20 cellular contexts compared by ENCODE assay signal in the genomic region with DNA sequence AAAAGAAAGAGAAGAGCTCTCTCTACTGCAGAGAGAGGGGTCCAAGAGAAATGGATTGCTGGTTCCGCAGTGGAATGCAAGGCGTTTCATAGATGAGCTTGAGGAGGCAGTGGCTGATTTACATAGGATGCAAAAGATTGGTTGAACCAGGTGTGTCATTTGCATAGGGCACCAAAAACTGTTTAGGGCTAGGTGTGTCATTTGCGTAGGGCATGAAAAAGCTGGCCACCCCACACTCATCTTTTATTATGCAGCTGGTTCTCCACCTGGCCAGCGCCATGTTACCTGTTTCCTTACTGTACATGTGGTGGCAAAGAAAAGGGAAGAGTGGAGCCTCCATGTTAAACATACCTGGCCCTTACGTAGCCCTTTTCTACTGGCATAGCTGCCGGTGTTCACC. TPM values are rescaled to one million over a fixed set of nuclear protein-coding genes. Genes with fewer than 3 reads are reported as not detected.
"Had no signal": no experiment of that assay in that cellular context is flagged by ENCODE, and none has a peak within 500 bp of the region (broad histone marks: within the 10 kb centered on the region; RNA-seq: fewer than 3 reads in every experiment).

No MANE protein-coding gene starts in this region.

- DNase-seq: activated CD4-positive, alpha-beta T cell treated with anti-CD3 and anti-CD28 coated beads, Interleukin-2, amount 50 U/mL, for 1 hour; activated CD4-positive, CD25-positive, alpha-beta regulatory T cell; activated naive CD4-positive, alpha-beta T cell treated with anti-CD3 and anti-CD28 coated beads, Interleukin-2, amount 10 ng/mL, durations not matched to agents 7 days and 5 days; activated T-cell treated with anti-CD3 and anti-CD28 coated beads for 4 hours; caudate nucleus; effector CD4-positive, alpha-beta T cell; left ventricle myocardium superior; mesenchymal stem cell; ovary; stimulated activated CD4-positive, alpha-beta T cell treated with anti-CD3 and anti-CD28 coated beads, Interleukin-4, amount 100 ng/mL, for 4 hours; T-helper 17 cell; tibial artery had no signal

- H3K4me3 Mint-ChIP-seq: activated naive CD4-positive, alpha-beta T cell treated with anti-CD3 and anti-CD28 coated beads, Interleukin-2, amount 10 ng/mL, durations not matched to agents 7 days and 5 days; activated T-helper 17 cell treated with anti-CD3 and anti-CD28 coated beads, Interleukin-2, amount 50 U/mL, for 72 hours; neural crest cell; T-helper 17 cell had no signal

- ATAC-seq: activated T-helper 17 cell treated with anti-CD3 and anti-CD28 coated beads, Interleukin-2, amount 50 U/mL, for 72 hours; left ventricle myocardium superior; T-helper 17 cell had no signal

- H3K9me3 ChIP-seq: ovary, tibial artery, vagina had no signal

- H3K4me2 ChIP-seq: hepatocyte had no signal

- H3K36me3 ChIP-seq: ovary, vagina had no signal

- H3K27me3 ChIP-seq: hepatocyte, ovary, tibial artery, vagina had no signal

- H3K79me2 ChIP-seq: hepatocyte had no signal

- H3K27me3 Mint-ChIP-seq: activated naive CD4-positive, alpha-beta T cell treated with anti-CD3 and anti-CD28 coated beads, Interleukin-2, amount 10 ng/mL, durations not matched to agents 7 days and 5 days; activated T-helper 17 cell treated with anti-CD3 and anti-CD28 coated beads, Interleukin-2, amount 50 U/mL, for 72 hours; T-helper 17 cell had no signal

- H3K27ac Mint-ChIP-seq: activated naive CD4-positive, alpha-beta T cell treated with anti-CD3 and anti-CD28 coated beads, Interleukin-2, amount 10 ng/mL, durations not matched to agents 7 days and 5 days; activated T-helper 17 cell treated with anti-CD3 and anti-CD28 coated beads, Interleukin-2, amount 50 U/mL, for 72 hours; T-helper 17 cell had no signal

- H3K9me3 Mint-ChIP-seq: activated naive CD4-positive, alpha-beta T cell treated with anti-CD3 and anti-CD28 coated beads, Interleukin-2, amount 10 ng/mL, durations not matched to agents 7 days and 5 days; activated T-helper 17 cell treated with anti-CD3 and anti-CD28 coated beads, Interleukin-2, amount 50 U/mL, for 72 hours had no signal

- H3K27ac ChIP-seq: coronary artery, epithelial cell of prostate, hepatocyte, ovary, tibial artery, vagina had no signal

- H3K4me3 ChIP-seq: coronary artery, hepatocyte, ovary, tibial artery, vagina had no signal

RNA-seq across cellular contexts. Expression of a gene that starts 38.7 kb away (rescaled TPM):
- total RNA-seq: activated CD8-positive, alpha-beta memory T cell treated with anti-CD3 and anti-CD28 coated beads for 36 hours; activated T-helper 17 cell treated with anti-CD3 and anti-CD28 coated beads, Interleukin-2, amount 50 U/mL, for 72 hours; left ventricle myocardium superior; neural crest cell; vagina had no signal
- polyA plus RNA-seq: hepatocyte, keratinocyte had no signal

RNA-seq across cellular contexts. Expression of a gene that starts 48.9 kb away (rescaled TPM):
- total RNA-seq: activated CD8-positive, alpha-beta memory T cell treated with anti-CD3 and anti-CD28 coated beads for 36 hours; activated T-helper 17 cell treated with anti-CD3 and anti-CD28 coated beads, Interleukin-2, amount 50 U/mL, for 72 hours; hepatocyte; neural crest cell; T-helper 17 cell; vagina had no signal
- polyA plus RNA-seq: keratinocyte had no signal
